Comparison of ENCODE assay signal across 12 cellular contexts in the genomic region with DNA sequence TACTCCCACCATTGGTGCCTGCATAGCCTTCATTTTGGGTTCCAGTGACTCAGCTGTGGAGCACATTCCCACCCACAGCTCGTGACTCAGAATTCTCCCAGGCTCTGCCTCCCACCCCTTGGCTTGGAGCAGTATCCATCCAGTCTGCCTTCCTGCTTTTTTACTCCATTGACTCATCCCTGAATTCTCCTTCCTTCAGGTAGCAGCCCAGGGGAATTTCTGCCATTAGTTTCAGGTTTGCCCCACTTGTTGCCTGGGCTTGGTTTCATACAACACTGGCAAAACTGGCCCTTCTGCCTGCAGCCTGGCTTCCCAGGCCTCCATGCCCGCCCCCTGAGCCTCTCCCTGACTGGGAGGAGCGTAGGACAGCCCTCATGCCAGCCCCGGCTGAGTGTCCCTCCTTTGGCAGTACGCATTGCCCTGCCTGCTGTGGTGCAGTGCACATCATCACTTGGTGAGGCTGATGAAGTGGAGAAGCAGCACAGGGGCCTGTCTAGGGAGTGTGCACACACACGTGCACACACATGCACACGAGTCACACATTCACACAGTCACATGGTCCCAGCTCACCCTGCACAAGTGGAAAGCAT. TPM values are rescaled to one million over a fixed set of nuclear protein-coding genes. Genes with fewer than 3 reads are reported as not detected.
DNase-seq lines count a peak whose midpoint lies in the region; FAIRE-seq and TF ChIP-seq lines count a peak whose summit lies in the region.
"Had no signal": no experiment of that assay in that cellular context is flagged by ENCODE, and none has a peak within 500 bp of the region (broad histone marks: within the 10 kb centered on the region; RNA-seq: fewer than 3 reads in every experiment).

No MANE protein-coding gene starts in this region.

- no peak for TF ChIP-seq CTCF in progenitor cell of endocrine pancreas (IDR thresholded peaks at IDR 0.05; ENCODE audit: unreplicated experiment)

- peak; percentile 5 for DNase-seq in stimulated activated CD4-positive, alpha-beta T cell treated with anti-CD3 and anti-CD28 coated beads, Interleukin-15, amount 100 ng/mL, for 24 hours
- DNase-seq in stimulated activated CD4-positive, alpha-beta T cell treated with anti-CD3 and anti-CD28 coated beads, Interleukin-2, amount 100 ng/mL, for 48 hours: no peak
- no peak for DNase-seq in activated T-helper 2 cell treated with anti-CD3 and anti-CD28 coated beads, Interferon-gamma antibody, Interleukin-2, Interleukin-4, amounts not matched to agents 10 μg/mL and 5 μg/mL and 100 μg/mL, durations not matched to agents 14 hours and 24 hours and 36 hours (ENCODE audit: low spot score)
- DNase-seq in kidney tubule cell (ENCODE audit: low spot score): peak; percentile 96
- peak; percentile 82 for DNase-seq in urothelium cell line (ENCODE audit: low spot score)
- no peak for DNase-seq in progenitor cell of endocrine pancreas (ENCODE audit: low spot score, unreplicated experiment)
- DNase-seq in midbrain (lab: John Stamatoyannopoulos, UW): no peak
- DNase-seq in SIG-M5 (lab: John Stamatoyannopoulos, UW): no peak
- DNase-seq: naive thymus-derived CD8-positive, alpha-beta T cell; NK-92 treated with Interleukin-12 subunit alpha and Interleukin-12 subunit beta, amount 100 ng/mL, for 24 hours; stimulated activated CD4-positive, alpha-beta T cell treated with anti-CD3 and anti-CD28 coated beads, Interleukin-2, amount 100 ng/mL, for 24 hours; T-helper 9 cell had no signal

- H3K4me3 Mint-ChIP-seq in activated T-helper 2 cell treated with anti-CD3 and anti-CD28 coated beads, Interferon-gamma antibody, Interleukin-2, Interleukin-4, amounts not matched to agents 10 μg/mL and 5 μg/mL and 100 μg/mL, durations not matched to agents 14 hours and 24 hours and 36 hours (ENCODE audit: low read depth): no peak overlapping the region
- no peak overlapping the region for H3K4me3 Mint-ChIP-seq in progenitor cell of endocrine pancreas (ENCODE audit: low read depth)
- H3K4me3 Mint-ChIP-seq: naive thymus-derived CD8-positive, alpha-beta T cell had no signal

- H3K27ac Mint-ChIP-seq in activated T-helper 2 cell treated with anti-CD3 and anti-CD28 coated beads, Interferon-gamma antibody, Interleukin-2, Interleukin-4, amounts not matched to agents 10 μg/mL and 5 μg/mL and 100 μg/mL, durations not matched to agents 14 hours and 24 hours and 36 hours: peak overlapping the region; percentile 52
- H3K27ac Mint-ChIP-seq in progenitor cell of endocrine pancreas: no peak overlapping the region

- no peaks in the 10 kb centered on the region for H3K9me3 Mint-ChIP-seq in activated T-helper 2 cell treated with anti-CD3 and anti-CD28 coated beads, Interferon-gamma antibody, Interleukin-2, Interleukin-4, amounts not matched to agents 10 μg/mL and 5 μg/mL and 100 μg/mL, durations not matched to agents 14 hours and 24 hours and 36 hours
- no peaks in the 10 kb centered on the region for H3K9me3 Mint-ChIP-seq in progenitor cell of endocrine pancreas (ENCODE audit: low read depth)
- H3K9me3 Mint-ChIP-seq: naive thymus-derived CD8-positive, alpha-beta T cell had no signal

- H3K36me3 Mint-ChIP-seq in activated T-helper 2 cell treated with anti-CD3 and anti-CD28 coated beads, Interferon-gamma antibody, Interleukin-2, Interleukin-4, amounts not matched to agents 10 μg/mL and 5 μg/mL and 100 μg/mL, durations not matched to agents 14 hours and 24 hours and 36 hours (ENCODE audit: low read depth): peaks cover 57% of the 10 kb centered on the region
- H3K36me3 Mint-ChIP-seq in progenitor cell of endocrine pancreas (ENCODE audit: insufficient read depth): peaks cover 2% of the 10 kb centered on the region

- H3K4me1 Mint-ChIP-seq in activated T-helper 2 cell treated with anti-CD3 and anti-CD28 coated beads, Interferon-gamma antibody, Interleukin-2, Interleukin-4, amounts not matched to agents 10 μg/mL and 5 μg/mL and 100 μg/mL, durations not matched to agents 14 hours and 24 hours and 36 hours (ENCODE audit: low read depth): peaks cover 18% of the 10 kb centered on the region
- peaks cover 1% of the 10 kb centered on the region for H3K4me1 Mint-ChIP-seq in progenitor cell of endocrine pancreas (ENCODE audit: low read depth)

- no peaks in the 10 kb centered on the region for H3K27me3 Mint-ChIP-seq in activated T-helper 2 cell treated with anti-CD3 and anti-CD28 coated beads, Interferon-gamma antibody, Interleukin-2, Interleukin-4, amounts not matched to agents 10 μg/mL and 5 μg/mL and 100 μg/mL, durations not matched to agents 14 hours and 24 hours and 36 hours (ENCODE audit: low read depth)
- H3K27me3 Mint-ChIP-seq in progenitor cell of endocrine pancreas: no peaks in the 10 kb centered on the region
- H3K27me3 Mint-ChIP-seq: naive thymus-derived CD8-positive, alpha-beta T cell had no signal

- peak; percentile 66 for FAIRE-seq in urothelium cell line (lab: Jason Lieb, UNC)

- intact Hi-C loops in activated T-helper 2 cell treated with anti-CD3 and anti-CD28 coated beads, Interferon-gamma antibody, Interleukin-2, Interleukin-4, amounts not matched to agents 10 μg/mL and 5 μg/mL and 100 μg/mL, durations not matched to agents 14 hours and 24 hours and 36 hours (cut with micrococcal nuclease): no loop called here

RNA-seq across cellular contexts. Expression of gene SNX10, which starts 55.0 kb away (rescaled TPM):
- 54.9 and 59.3 TPM in 2 replicates for total RNA-seq in activated T-helper 2 cell treated with anti-CD3 and anti-CD28 coated beads, Interferon-gamma antibody, Interleukin-2, Interleukin-4, amounts not matched to agents 10 μg/mL and 5 μg/mL and 100 μg/mL, durations not matched to agents 14 hours and 24 hours and 36 hours
- 9.2 and 10.0 TPM in 2 replicates for total RNA-seq in progenitor cell of endocrine pancreas

Comparison
In these comparisons a context has a peak if more than half of its experiments do, and no peak if none do; other contexts are left out.
1. DNase-seq: peak in stimulated activated CD4-positive, alpha-beta T cell treated with anti-CD3 and anti-CD28 coated beads, Interleukin-15, amount 100 ng/mL, for 24 hours (single experiment), kidney tubule cell (single experiment) and urothelium cell line (single experiment); none in stimulated activated CD4-positive, alpha-beta T cell treated with anti-CD3 and anti-CD28 coated beads, Interleukin-2, amount 100 ng/mL, for 48 hours (0 of 2), activated T-helper 2 cell treated with anti-CD3 and anti-CD28 coated beads, Interferon-gamma antibody, Interleukin-2, Interleukin-4, amounts not matched to agents 10 μg/mL and 5 μg/mL and 100 μg/mL, durations not matched to agents 14 hours and 24 hours and 36 hours (single experiment), progenitor cell of endocrine pancreas (single experiment), midbrain (single experiment) and SIG-M5 (single experiment).